Comparison of ENCODE assay signal across 10 cellular contexts in the genomic region with DNA sequence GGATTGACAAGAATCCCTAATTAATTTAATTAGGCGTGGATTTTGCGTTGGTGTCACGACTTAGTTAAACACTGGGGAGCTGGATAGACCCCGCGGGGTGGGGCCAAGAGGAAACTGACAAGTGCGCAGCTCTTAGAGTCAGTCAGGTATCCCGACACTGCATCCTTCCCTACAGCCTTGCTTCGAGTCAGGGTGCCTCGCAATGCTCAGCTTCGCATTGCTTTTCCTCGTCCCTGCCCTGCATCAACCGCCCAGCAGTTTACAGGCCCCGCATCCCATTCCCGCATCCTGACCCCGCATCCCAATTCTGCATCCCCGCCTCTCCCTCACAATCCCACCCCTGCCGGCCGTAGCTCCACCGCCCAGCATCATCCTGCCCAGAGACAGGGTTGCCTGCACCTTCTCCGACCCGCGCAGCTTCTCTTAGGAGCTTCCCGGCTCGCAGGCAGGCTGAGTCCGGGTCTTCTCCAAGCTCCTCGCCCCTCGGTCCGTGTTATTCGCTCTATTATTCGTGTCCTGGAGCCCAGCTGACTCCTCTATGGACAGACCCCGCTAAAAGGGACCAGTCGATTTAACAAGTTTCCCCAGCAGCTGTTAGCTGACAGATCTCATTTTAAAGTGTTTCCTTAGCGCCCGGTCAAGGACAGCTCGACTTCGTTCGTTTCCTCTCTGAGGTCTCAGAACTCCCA. TPM values are rescaled to one million over a fixed set of nuclear protein-coding genes. Genes with fewer than 3 reads are reported as not detected.
DNase-seq lines count a peak whose midpoint lies in the region; ATAC-seq and TF ChIP-seq lines count a peak whose summit lies in the region.
"Had no signal": no experiment of that assay in that cellular context is flagged by ENCODE, and none has a peak within 500 bp of the region (broad histone marks: within the 10 kb centered on the region; RNA-seq: fewer than 3 reads in every experiment).

No MANE protein-coding gene starts in this region.

- H3K4me1 Mint-ChIP-seq in Calu3 (ENCODE audit: low read depth, unreplicated experiment), result peaks cover 44% of the 10 kb centered on the region

- H3K27me3 ChIP-seq in H7 (ENCODE audit: control insufficient read depth, insufficient read depth, low read length) (peaks cover 73% of the 10 kb centered on the region), SU-DHL-6 (ENCODE audit: low read length) (no peaks in the 10 kb centered on the region), right atrium auricular region (peaks cover 44 to 56% of the 10 kb centered on the region in 2 donors), tibial nerve (peaks cover 0 to 76% of the 10 kb centered on the region in 2 donors)

- no peak for TF ChIP-seq POLR2A in tibial nerve (IDR thresholded peaks at IDR 0.05)

- peak overlapping the region; percentile 99 for H2AFZ ChIP-seq in SU-DHL-6 (ENCODE audit: low read depth, low read length, severe bottlenecking)

- peak in 1 of 2 donors; percentile 36 for TF ChIP-seq EP300 in tibial nerve (IDR thresholded peaks at IDR 0.05)

- peaks cover 58% of the 10 kb centered on the region for H3K36me3 Mint-ChIP-seq in Calu3 (ENCODE audit: insufficient read depth, unreplicated experiment)

- H3K9me3 Mint-ChIP-seq in Calu3 (ENCODE audit: low read depth, unreplicated experiment), result no peaks in the 10 kb centered on the region

- TF ChIP-seq CTCF in Calu3 (IDR thresholded peaks at IDR 0.05; ENCODE audit: unreplicated experiment) (no peak), SU-DHL-6 (IDR thresholded peaks at IDR 0.05; ENCODE audit: insufficient read depth, low read length, poor library complexity, severe bottlenecking) (no peak), right atrium auricular region (IDR thresholded peaks at IDR 0.05) (no peak), tibial nerve (IDR thresholded peaks at IDR 0.05) (no peak)

- H3K27ac Mint-ChIP-seq in Calu3 (ENCODE audit: unreplicated experiment), result no peak overlapping the region

- H3K9me3 ChIP-seq in SU-DHL-6 (ENCODE audit: insufficient read depth, low read length) (no peaks in the 10 kb centered on the region), right atrium auricular region (no peaks in the 10 kb centered on the region), tibial nerve (no peaks in the 10 kb centered on the region)
- H3K9me3 ChIP-seq: Peyer's patch had no signal

- H3K4me3 ChIP-seq in H7 (ENCODE audit: insufficient read depth, low read depth, low read length), result peak overlapping the region; percentile 42; the same call in 1 of the 2 replicates
- H3K4me3 ChIP-seq in SU-DHL-6 (ENCODE audit: insufficient read depth, low read length, poor library complexity, severe bottlenecking), result peak overlapping the region; percentile 99
- peak overlapping the region; percentile 34 to 53 for H3K4me3 ChIP-seq in right atrium auricular region
- H3K4me3 ChIP-seq in tibial nerve, result peak overlapping the region; percentile 38 to 61 (median 43)

- no TSS peak for BruUV-seq in Calu3 (replicated peaks; lab: Mats Ljungman, UMichigan)

- peak overlapping the region; percentile 67 for H3K9ac ChIP-seq in SU-DHL-6 (ENCODE audit: low read length)

- DNase-seq in Calu3 (no peak), H7 (peak; percentile 65), right atrium auricular region (ENCODE audit: low spot score) (no peak), tibial nerve (ENCODE audit: low spot score in 2 of 2) (peak in 1 of 2 donors; percentile 42), kidney glomerular epithelial cell (lab: John Stamatoyannopoulos, UW) (no peak)

- H3K4me1 ChIP-seq in right atrium auricular region, result peaks cover 0 to 57% of the 10 kb centered on the region in 2 donors
- H3K4me1 ChIP-seq in tibial nerve, result peaks cover 0 to 75% (median 32%) of the 10 kb centered on the region in 4 donors

- peak overlapping the region; percentile 81 for H3K4me3 Mint-ChIP-seq in Calu3 (ENCODE audit: low read depth, unreplicated experiment)

- no peaks in the 10 kb centered on the region for H4K20me1 ChIP-seq in SU-DHL-6 (ENCODE audit: low read depth, low read length)

- no peaks in the 10 kb centered on the region for H3K36me3 ChIP-seq in H7 (replicated peaks; ENCODE audit: control insufficient read depth, insufficient read depth, low read length)
- H3K36me3 ChIP-seq in SU-DHL-6 (ENCODE audit: low read length), result no peaks in the 10 kb centered on the region
- H3K36me3 ChIP-seq in right atrium auricular region, result no peaks in the 10 kb centered on the region
- H3K36me3 ChIP-seq in tibial nerve, result no peaks in the 10 kb centered on the region
- H3K36me3 ChIP-seq: Peyer's patch had no signal

- H3K79me2 ChIP-seq in SU-DHL-6 (ENCODE audit: insufficient read depth, low read length), result peaks cover 27% of the 10 kb centered on the region

- H3K4me2 ChIP-seq in SU-DHL-6 (ENCODE audit: low read depth, low read length, poor library complexity, severe bottlenecking), result peak overlapping the region; percentile 87

- intact Hi-C loops in Calu3 (cut with micrococcal nuclease; ENCODE audit: unreplicated experiment), result loop anchor here (5.0 kb wide), 1 partner anchor 325 kb away; no protein-coding TSS in a partner anchor

- H3K27me3 Mint-ChIP-seq in Calu3 (ENCODE audit: unreplicated experiment), result peaks cover 21% of the 10 kb centered on the region

- H3F3A ChIP-seq in SU-DHL-6 (ENCODE audit: insufficient read depth), result peaks cover 21% of the 10 kb centered on the region; the same call in 1 of the 2 replicates

- peak overlapping the region; percentile 80 for H3K27ac ChIP-seq in SU-DHL-6 (ENCODE audit: low read depth, low read length)
- peak overlapping the region; percentile 1 to 53 for H3K27ac ChIP-seq in right atrium auricular region
- H3K27ac ChIP-seq in tibial nerve, result peak overlapping the region in 3 of 4 donors; percentile 2 to 88 (median 82)
- H3K27ac ChIP-seq: Peyer's patch had no signal

- 3 to 4% methylated on average over 37 of the region's 37 CpGs for WGBS in tibial nerve, 2 donors

- ATAC-seq in GM21619 (IDR thresholded peaks at IDR 0.05; ENCODE audit: unreplicated experiment) (no peak), HG02973 (IDR thresholded peaks at IDR 0.05; ENCODE audit: unreplicated experiment) (no peak)

- H3K9me2 ChIP-seq in SU-DHL-6 (replicated peaks; ENCODE audit: insufficient read depth, low read length), result no peaks in the 10 kb centered on the region

- CTCF ChIA-PET in Calu3 (lab: Charles Lee), result interaction anchor here (0.6 to 0.9 kb wide), 4 partner anchors 107 to 1162 kb away, joined by 3 to 4 read pairs (median 3); no protein-coding TSS in a partner anchor

RNA-seq across cellular contexts. Expression of a gene that starts 0.7 kb away (rescaled TPM):
- total RNA-seq in Calu3 (2022) (11.8 and 14.7 TPM in 2 replicates), right atrium auricular region (1 to 10 TPM; 2.1 to 2.4 TPM), tibial nerve (10 to 100 TPM; 15.0 to 43.3 (median 32.0) TPM)
- total RNA-seq in H7 (2014; rRNA removed; shearing (Covaris generic)), result not detected in 2 replicates
- total RNA-seq: liver, Peyer's patch had no signal

RNA-seq across cellular contexts. Expression of a gene that starts 3.0 kb away (rescaled TPM):
- 81.3 and 82.1 TPM in 2 replicates for total RNA-seq in Calu3 (2022)
- total RNA-seq in H7 (2014; rRNA removed; shearing (Covaris generic)), result 21.7 and 26.9 TPM in 2 replicates
- total RNA-seq in right atrium auricular region, result 10 to 100 TPM; 24.8 to 42.5 TPM
- total RNA-seq in tibial nerve, result 10 to 100 TPM; 58.2 to 70.5 (median 68.6) TPM

Comparison
In these comparisons a context has a peak if more than half of its experiments do, and no peak if none do; other contexts are left out.
1. H3K4me3 ChIP-seq: peak in every context shown above with its lines; median percentile 99 in SU-DHL-6; 44 in right atrium auricular region; 43 in tibial nerve; 42 in H7.
2. H3K27ac ChIP-seq: peak in every context shown above with its lines; median percentile 82 in tibial nerve; 80 in SU-DHL-6; 27 in right atrium auricular region.